In the genomic region with DNA sequence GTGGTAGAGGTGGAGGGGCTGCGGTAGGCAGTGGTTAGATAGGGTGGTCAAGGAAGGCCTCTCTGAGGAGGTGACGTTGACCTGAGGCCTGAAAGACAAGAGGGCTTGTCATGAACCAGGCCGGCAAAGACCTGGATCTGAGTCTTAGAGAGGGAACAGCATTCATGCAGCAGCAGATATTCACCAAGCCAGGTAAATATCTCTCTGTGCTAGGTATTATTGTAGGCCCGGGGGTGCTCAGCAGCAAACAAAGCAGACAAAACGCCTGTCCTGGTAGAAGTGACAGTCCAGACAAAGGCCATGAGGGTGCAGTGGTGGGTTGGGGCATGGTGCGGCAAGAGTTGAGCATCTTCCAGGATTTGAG, we compare ENCODE assay signal across 24 cellular contexts.
A peak's percentile ranks its signal among the peaks of the same experiment; 100 is the strongest.
DNase-seq lines count a peak whose midpoint lies in the region; ATAC-seq, FAIRE-seq and TF ChIP-seq lines count a peak whose summit lies in the region.
"Had no signal": no experiment of that assay in that cellular context is flagged by ENCODE, and none has a peak within 500 bp of the region (broad histone marks: within the 10 kb centered on the region; RNA-seq: fewer than 3 reads in every experiment).

No MANE protein-coding gene starts in this region.

- no peak overlapping the region for H3K4me2 ChIP-seq in H1 (ENCODE audit: insufficient read depth in 1 of 2, low read depth in 2 of 2, low read length in 2 of 2)
- no peak overlapping the region for H3K4me2 ChIP-seq in mesendoderm (ENCODE audit: low read length)
- H3K4me2 ChIP-seq: BLaER1, GM23338 had no signal

- H3K23ac ChIP-seq in H1 (ENCODE audit: insufficient read length): no peak overlapping the region
- H3K23ac ChIP-seq in mesendoderm (ENCODE audit: low read length): no peak overlapping the region

- H3K4me3 Mint-ChIP-seq in stimulated activated memory B cell treated with anti-CD40 and anti-IgM and Interleukin-4, amounts not matched to agents 10 μg/mL and 1 μg/mL and 100 μg/mL, for 72 hours: no peak overlapping the region
- H3K4me3 Mint-ChIP-seq: B cell; CD4-positive, CD25-positive, alpha-beta regulatory T cell; CD8-positive, alpha-beta T cell; GM23338; HFFc6 had no signal

- no peaks in the 10 kb centered on the region for H3K9me3 ChIP-seq in H1 (ENCODE audit: insufficient read depth in 2 of 2, low read depth in 1 of 2, low read length in 1 of 2)
- H3K9me3 ChIP-seq: BLaER1, Caco-2, HAP-1 had no signal

- H3K79me1 ChIP-seq in H1 (ENCODE audit: low read depth, low read length) (no peaks in the 10 kb centered on the region; the same call in 1 of the 2 replicates), mesendoderm (ENCODE audit: low read length) (no peaks in the 10 kb centered on the region)

- H3K9ac ChIP-seq in H1 (replicated peaks in 1 of 4; ENCODE audit: extremely low read depth in 1 of 4, low read depth in 3 of 4, low read length in 3 of 4) (no peak overlapping the region), mesendoderm (ENCODE audit: low read length) (no peak overlapping the region)
- H3K9ac ChIP-seq: BLaER1 had no signal

- H4K8ac ChIP-seq in H1 (ENCODE audit: extremely low read depth, insufficient read depth, low read length): no peak overlapping the region
- no peak overlapping the region for H4K8ac ChIP-seq in mesendoderm (ENCODE audit: low read depth, low read length)

- H3K36me3 ChIP-seq in H1 (ENCODE audit: control insufficient read depth in 2 of 4, insufficient read depth in 4 of 4, low read length in 3 of 4): no peaks in the 10 kb centered on the region
- H3K36me3 ChIP-seq in mesendoderm (ENCODE audit: control insufficient read depth, insufficient read depth, low read length): no peaks in the 10 kb centered on the region
- H3K36me3 ChIP-seq: BLaER1, HAP-1 had no signal

- no peak for TF ChIP-seq POLR2A in H1 (IDR thresholded peaks at IDR 0.05; ENCODE audit: control extremely low read depth in 1 of 2, low read depth in 2 of 2, low read length in 2 of 2)

- peaks cover 3% of the 10 kb centered on the region; the same call in 1 of the 2 replicates for H3K23me2 ChIP-seq in H1 (ENCODE audit: low read depth, low read length)

- no peak overlapping the region for H2AK5ac ChIP-seq in H1 (ENCODE audit: low read depth, low read length)
- H2AK5ac ChIP-seq in mesendoderm (ENCODE audit: low read length): no peak overlapping the region

- H3K27me3 Mint-ChIP-seq in stimulated activated memory B cell treated with anti-CD40 and anti-IgM and Interleukin-4, amounts not matched to agents 10 μg/mL and 1 μg/mL and 100 μg/mL, for 72 hours: peaks cover 36% of the 10 kb centered on the region

- TF ChIP-seq RAD21 in H1 (IDR thresholded peaks at IDR 0.05 in 1 of 2, conservative IDR thresholded peaks at IDR 0.05 in 1 of 2; ENCODE audit: low read depth in 2 of 2, low read length in 2 of 2): 0 out of 4 replicates have a peak, but pooled peaks of 1 of the 2 experiments have one; percentile 6

- no peak overlapping the region for H2AFZ ChIP-seq in H1 (ENCODE audit: low read length)
- H2AFZ ChIP-seq: GM23338 had no signal

- H3K14ac ChIP-seq in H1 (ENCODE audit: insufficient read length): no peak overlapping the region

- 0 out of 2 replicates have a peak overlapping the region, but pooled peaks have one; percentile 50 for H2BK12ac ChIP-seq in H1 (ENCODE audit: low read depth, low read length)

- peak; percentile 49 for ATAC-seq in stimulated activated memory B cell treated with anti-CD40 and anti-IgM and Interleukin-4, amounts not matched to agents 10 μg/mL and 1 μg/mL and 100 μg/mL, for 72 hours
- ATAC-seq in HG03565 (IDR thresholded peaks at IDR 0.05; ENCODE audit: unreplicated experiment): no peak
- ATAC-seq: CD8-positive, alpha-beta T cell; GM23338 had no signal

- TF ChIP-seq CTCF in H1 (IDR thresholded peaks at IDR 0.05; ENCODE audit: control extremely low read depth in 1 of 3, insufficient read depth in 1 of 3, low read depth in 1 of 3, low read length in 3 of 3): no peak

- no peak overlapping the region for H4K5ac ChIP-seq in H1 (ENCODE audit: insufficient read length, low read depth, low read length)
- no peak overlapping the region for H4K5ac ChIP-seq in mesendoderm (ENCODE audit: low read length)

- no peaks in the 10 kb centered on the region for H3K4me1 ChIP-seq in H1 (replicated peaks in 1 of 4; ENCODE audit: control insufficient read depth in 3 of 4, insufficient read depth in 4 of 4, low read length in 3 of 4)
- H3K4me1 ChIP-seq in mesendoderm (ENCODE audit: control insufficient read depth, low read depth, low read length): no peaks in the 10 kb centered on the region
- H3K4me1 ChIP-seq: Caco-2, HAP-1 had no signal

- H3K9me3 Mint-ChIP-seq in stimulated activated memory B cell treated with anti-CD40 and anti-IgM and Interleukin-4, amounts not matched to agents 10 μg/mL and 1 μg/mL and 100 μg/mL, for 72 hours: peaks cover 3% of the 10 kb centered on the region
- H3K9me3 Mint-ChIP-seq: CD8-positive, alpha-beta T cell; GM23338; HFFc6 had no signal

- H4K91ac ChIP-seq in H1 (replicated peaks; ENCODE audit: insufficient read length, low read length): no peak overlapping the region

- CTCF ChIA-PET in H1 (lab: Charles Lee; ENCODE audit: partially characterized antibody): interaction anchor here (0.6 kb wide), 1 partner anchor 456 kb away, joined by 4 read pairs; no protein-coding TSS in a partner anchor

- H3K18ac ChIP-seq in H1 (ENCODE audit: extremely low read depth, low read length) (no peak overlapping the region; the same call in 1 of the 2 replicates), mesendoderm (ENCODE audit: low read length) (no peak overlapping the region)

- no peak overlapping the region for H3K27ac Mint-ChIP-seq in stimulated activated memory B cell treated with anti-CD40 and anti-IgM and Interleukin-4, amounts not matched to agents 10 μg/mL and 1 μg/mL and 100 μg/mL, for 72 hours
- H3K27ac Mint-ChIP-seq: B cell; CD4-positive, CD25-positive, alpha-beta regulatory T cell; CD8-positive, alpha-beta T cell; GM23338; HFFc6 had no signal

- H4K20me1 ChIP-seq in H1 (replicated peaks in 1 of 2; ENCODE audit: control insufficient read depth in 1 of 2, insufficient read depth in 2 of 2, low read length in 2 of 2): no peaks in the 10 kb centered on the region
- H4K20me1 ChIP-seq: BLaER1 had no signal

- H3K27ac ChIP-seq in H1 (ENCODE audit: low read depth, low read length) (no peak overlapping the region), mesendoderm (ENCODE audit: low read depth, low read length) (no peak overlapping the region)
- H3K27ac ChIP-seq: 22Rv1, BLaER1, C4-2B had no signal

- POLR2A ChIA-PET in H1 (lab: Charles Lee; ENCODE audit: partially characterized antibody): interaction anchor here (1.0 kb wide), 1 partner anchor 18 kb away, joined by 3 read pairs; no protein-coding TSS in a partner anchor

- H3K36me3 Mint-ChIP-seq in stimulated activated memory B cell treated with anti-CD40 and anti-IgM and Interleukin-4, amounts not matched to agents 10 μg/mL and 1 μg/mL and 100 μg/mL, for 72 hours: no peaks in the 10 kb centered on the region
- H3K36me3 Mint-ChIP-seq: CD4-positive, CD25-positive, alpha-beta regulatory T cell; CD8-positive, alpha-beta T cell had no signal

- H3K27me3 ChIP-seq in H1 (replicated peaks in 1 of 4; ENCODE audit: control insufficient read depth in 3 of 4, extremely low read depth in 1 of 4, insufficient read depth in 3 of 4, low read length in 3 of 4) (no peaks in the 10 kb centered on the region), mesendoderm (ENCODE audit: insufficient read depth, low read length, poor library complexity) (no peaks in the 10 kb centered on the region)
- H3K27me3 ChIP-seq: BLaER1 had no signal

- peak; percentile 10 for DNase-seq in NCI-H146 (lab: John Stamatoyannopoulos, UW)
- DNase-seq in NCI-H146 treated with DMSO at 0.1 percent for 48 hours (lab: John Stamatoyannopoulos, UW; ENCODE audit: unreplicated experiment): no peak
- DNase-seq in H1 (ENCODE audit: low read depth in 1 of 2, low spot score in 2 of 2): no peak
- no peak for DNase-seq in ecto neural progenitor cell (ENCODE audit: low spot score)
- DNase-seq in mesendoderm: no peak
- DNase-seq: Caco-2; CD4-positive, CD25-positive, alpha-beta regulatory T cell; CD8-positive, alpha-beta T cell; DMS79; EL; GDM1; HFFc6 had no signal

- FAIRE-seq in H1 (lab: Jason Lieb, UNC): no peak
- FAIRE-seq: A204.1, GM12891, GM18507, H54 had no signal

- H3K4ac ChIP-seq in H1 (replicated peaks; ENCODE audit: insufficient read length, low read depth, low read length) (no peak overlapping the region), mesendoderm (ENCODE audit: low read depth, low read length) (no peak overlapping the region)

- H2BK20ac ChIP-seq in H1 (ENCODE audit: low read length): no peak overlapping the region

- no peak overlapping the region for H3K4me3 ChIP-seq in H1 (ENCODE audit: extremely low read depth in 1 of 4, insufficient read depth in 2 of 4, low read depth in 3 of 4, low read length in 4 of 4)
- no peak overlapping the region for H3K4me3 ChIP-seq in mesendoderm (ENCODE audit: low read length)
- H3K4me3 ChIP-seq: BLaER1, GM23338, HAP-1 had no signal

- no peak overlapping the region for H2BK5ac ChIP-seq in H1 (ENCODE audit: low read depth, low read length)
- no peak overlapping the region for H2BK5ac ChIP-seq in mesendoderm (ENCODE audit: low read length)

- no peak for TF ChIP-seq EP300 in H1 (IDR thresholded peaks at IDR 0.05; ENCODE audit: borderline replicate concordance in 1 of 2, low read depth in 2 of 2, low read length in 2 of 2)

- no peak overlapping the region for H2BK120ac ChIP-seq in H1 (replicated peaks; ENCODE audit: low read depth, low read length)
- H2BK120ac ChIP-seq in mesendoderm (ENCODE audit: low read depth, low read length): no peak overlapping the region

- peaks cover 4% of the 10 kb centered on the region for H3K4me1 Mint-ChIP-seq in stimulated activated memory B cell treated with anti-CD40 and anti-IgM and Interleukin-4, amounts not matched to agents 10 μg/mL and 1 μg/mL and 100 μg/mL, for 72 hours
- H3K4me1 Mint-ChIP-seq: B cell had no signal

- H3K79me2 ChIP-seq in H1 (ENCODE audit: control insufficient read depth in 1 of 2, insufficient read depth in 2 of 2, low read length in 2 of 2): no peaks in the 10 kb centered on the region
- H3K79me2 ChIP-seq in mesendoderm (ENCODE audit: control insufficient read depth, insufficient read depth, low read length): no peaks in the 10 kb centered on the region

- 79% methylated on average over 6 of the region's 6 CpGs; no CpG with 5 or more reads in 1 of the 2 experiments for WGBS in H1 (ENCODE audit: extremely low coverage in 1 of 2, insufficient coverage in 1 of 2, insufficient read length in 1 of 2, insufficient replicate concordance in 2 of 2, low coverage in 1 of 2, low lambda C conversion rate in 2 of 2, missing lambda C conversion rate in 1 of 2), 2 experiments
- no CpG with 5 or more reads among the region's 6 CpGs for WGBS in mesendoderm (ENCODE audit: extremely low coverage, insufficient coverage, low lambda C conversion rate)

- no peak overlapping the region for H3K56ac ChIP-seq in H1 (replicated peaks; ENCODE audit: insufficient read length, low read depth, low read length)
- no peak overlapping the region for H3K56ac ChIP-seq in mesendoderm (ENCODE audit: low read length)

- H2BK15ac ChIP-seq in H1 (ENCODE audit: low read length) (0 out of 2 replicates have a peak overlapping the region, but pooled peaks have one; percentile 61), mesendoderm (replicated peaks; ENCODE audit: low read depth) (no peak overlapping the region)

TF ChIP-seq in H1, 55 proteins besides CTCF, POLR2A, EP300 and RAD21 (continues in another document):
- TF ChIP-seq SUZ12 (IDR thresholded peaks at IDR 0.05; ENCODE audit: low read length) (no peak), KDM5A (IDR thresholded peaks at IDR 0.05; ENCODE audit: low read length) (no peak)
